13 cellular contexts compared by ENCODE assay signal in the genomic region with DNA sequence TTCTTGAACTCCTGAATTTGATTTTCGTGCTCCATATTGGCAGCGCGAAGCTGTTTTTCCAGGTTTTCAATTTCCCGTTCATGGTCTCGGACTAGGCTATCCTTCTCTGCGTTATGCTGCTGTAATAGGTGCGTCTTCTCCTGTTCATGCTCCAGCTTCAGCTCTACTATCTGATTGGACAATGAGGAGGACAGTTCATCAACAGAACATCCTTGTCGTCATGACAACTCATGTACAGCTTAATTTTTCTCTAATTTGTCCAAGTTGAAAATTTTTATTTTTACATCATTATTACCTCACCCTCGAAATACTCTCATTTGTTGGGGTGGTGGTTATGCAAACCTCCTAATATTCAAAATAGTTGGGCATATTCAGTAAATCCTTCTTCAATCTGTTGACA.
"Had no signal": no experiment of that assay in that cellular context is flagged by ENCODE, and none has a peak within 500 bp of the region (broad histone marks: within the 10 kb centered on the region; RNA-seq: fewer than 3 reads in every experiment).

No MANE protein-coding gene starts in this region.

- H3K4me3 Mint-ChIP-seq: activated naive CD4-positive, alpha-beta T cell treated with anti-CD3 and anti-CD28 coated beads for 36 hours; activated T-helper 17 cell treated with anti-CD3 and anti-CD28 coated beads, Interleukin-2, amount 50 U/mL, for 72 hours; nephron; stimulated activated effector memory CD8-positive, alpha-beta T cell treated with anti-CD3 and anti-CD28 coated beads, Interleukin-12 subunit alpha, Interleukin-12 subunit beta, amount 100 ng/mL, for 72 hours had no signal

- H3K27me3 Mint-ChIP-seq: activated T-helper 17 cell treated with anti-CD3 and anti-CD28 coated beads, Interleukin-2, amount 50 U/mL, for 72 hours; type B pancreatic cell had no signal

- H3K36me3 Mint-ChIP-seq: stimulated activated effector memory CD8-positive, alpha-beta T cell treated with anti-CD3 and anti-CD28 coated beads, Interleukin-12 subunit alpha, Interleukin-12 subunit beta, amount 100 ng/mL, for 72 hours; type B pancreatic cell had no signal

- DNase-seq: activated CD4-positive, alpha-beta T cell treated with anti-CD3 and anti-CD28 coated beads for 1 hour; activated CD4-positive, alpha-beta T cell treated with anti-CD3 and anti-CD28 coated beads, Interleukin-2, amount 50 U/mL, for 48 hours; activated naive CD4-positive, alpha-beta T cell treated with anti-CD3 and anti-CD28 coated beads for 36 hours; brain microvascular endothelial cell; central memory CD4-positive, alpha-beta T cell; sigmoid colon; stimulated activated CD4-positive, alpha-beta T cell treated with anti-CD3 and anti-CD28 coated beads, Interleukin-4, amount 100 ng/mL, for 24 hours; stomach; testis had no signal

- ATAC-seq: activated T-helper 17 cell treated with anti-CD3 and anti-CD28 coated beads, Interleukin-2, amount 50 U/mL, for 72 hours; stimulated activated effector memory CD8-positive, alpha-beta T cell treated with anti-CD3 and anti-CD28 coated beads, Interleukin-12 subunit alpha, Interleukin-12 subunit beta, amount 100 ng/mL, for 72 hours had no signal

- H3K9me3 Mint-ChIP-seq: activated naive CD4-positive, alpha-beta T cell treated with anti-CD3 and anti-CD28 coated beads for 36 hours; activated T-helper 17 cell treated with anti-CD3 and anti-CD28 coated beads, Interleukin-2, amount 50 U/mL, for 72 hours; nephron; stimulated activated effector memory CD8-positive, alpha-beta T cell treated with anti-CD3 and anti-CD28 coated beads, Interleukin-12 subunit alpha, Interleukin-12 subunit beta, amount 100 ng/mL, for 72 hours; type B pancreatic cell had no signal

- H3K4me1 Mint-ChIP-seq: activated T-helper 17 cell treated with anti-CD3 and anti-CD28 coated beads, Interleukin-2, amount 50 U/mL, for 72 hours; stimulated activated effector memory CD8-positive, alpha-beta T cell treated with anti-CD3 and anti-CD28 coated beads, Interleukin-12 subunit alpha, Interleukin-12 subunit beta, amount 100 ng/mL, for 72 hours had no signal

- H3K27ac Mint-ChIP-seq: activated naive CD4-positive, alpha-beta T cell treated with anti-CD3 and anti-CD28 coated beads for 36 hours; activated T-helper 17 cell treated with anti-CD3 and anti-CD28 coated beads, Interleukin-2, amount 50 U/mL, for 72 hours; stimulated activated effector memory CD8-positive, alpha-beta T cell treated with anti-CD3 and anti-CD28 coated beads, Interleukin-12 subunit alpha, Interleukin-12 subunit beta, amount 100 ng/mL, for 72 hours; type B pancreatic cell had no signal
